ENCODE assay signal across 20 cellular contexts in genomic region chr7:26250239-26250638, GRCh38.
"Had no signal": no experiment of that assay in that cellular context is flagged by ENCODE, and none has a peak within 500 bp of the region (broad histone marks: within the 10 kb centered on the region; RNA-seq: fewer than 3 reads in every experiment).

No MANE protein-coding gene starts in this region.

- H3K4me3 ChIP-seq: lower lobe of right lung, tibial nerve had no signal

- H3K27me3 ChIP-seq: tibial nerve had no signal

- H3K9me3 ChIP-seq: lower lobe of right lung, tibial nerve had no signal

- H3K27ac Mint-ChIP-seq: activated naive CD8-positive, alpha-beta T cell; activated T-helper 2 cell treated with anti-CD3 and anti-CD28 coated beads, Interferon-gamma antibody, Interleukin-2, Interleukin-4, amounts not matched to agents 10 μg/mL and 5 μg/mL and 100 μg/mL, durations not matched to agents 14 hours and 24 hours and 36 hours; natural killer cell had no signal

- H3K36me3 Mint-ChIP-seq: activated naive CD8-positive, alpha-beta T cell; natural killer cell had no signal

- H3K4me1 ChIP-seq: lower lobe of right lung, tibial nerve had no signal

- DNase-seq: activated CD4-positive, alpha-beta T cell treated with anti-CD3 and anti-CD28 coated beads for 4 hours; activated CD4-positive, alpha-beta T cell treated with anti-CD3 and anti-CD28 coated beads, Interleukin-2, amount 50 U/mL, for 48 hours; activated CD4-positive, CD25-positive, alpha-beta regulatory T cell; activated T-cell treated with anti-CD3 and anti-CD28 coated beads, Interleukin-2, amount 50 U/mL, for 48 hours; anterior cingulate cortex; dermis blood vessel endothelial cell; effector CD8-positive, alpha-beta T cell; kidney glomerular epithelial cell; lower lobe of right lung; mesenchymal stem cell; natural killer cell; posterior cingulate gyrus; right cardiac atrium; stimulated activated CD4-positive, alpha-beta T cell treated with anti-CD3 and anti-CD28 coated beads, Interleukin-15, amount 100 ng/mL, for 24 hours; stimulated activated naive CD4-positive, alpha-beta T cell treated with Interleukin-2 at 50 U/mL for 16 hours had no signal

- H3K27ac ChIP-seq: lower lobe of right lung, tibial nerve had no signal

- H3K36me3 ChIP-seq: lower lobe of right lung, tibial nerve had no signal

- H3K4me1 Mint-ChIP-seq: central memory CD8-positive, alpha-beta T cell; natural killer cell had no signal

- H3K27me3 Mint-ChIP-seq: activated naive CD8-positive, alpha-beta T cell; central memory CD8-positive, alpha-beta T cell had no signal

- H3K4me3 Mint-ChIP-seq: activated naive CD8-positive, alpha-beta T cell; central memory CD8-positive, alpha-beta T cell; natural killer cell had no signal

- ATAC-seq: left lobe of liver, lower lobe of right lung, right cardiac atrium had no signal
